8 cellular contexts compared by ENCODE assay signal in genomic region chr14:99480856-99481744, GRCh38. TPM values are rescaled to one million over a fixed set of nuclear protein-coding genes. Genes with fewer than 3 reads are reported as not detected.
DNase-seq lines count a peak whose midpoint lies in the region; ATAC-seq and TF ChIP-seq lines count a peak whose summit lies in the region.

Gene CCNK (plus strand): TSS chr14:99481409. CDS start chr14:99492678, 11,269 bp downstream.
Gene SETD3 (minus strand): TSS chr14:99480859. CDS start chr14:99465805, 15,054 bp downstream.

- no peak for TF ChIP-seq CTCF in GM12865 (IDR thresholded peaks at IDR 0.05; ENCODE audit: insufficient read depth, low read depth, low read length, missing control alignments)
- no peak for TF ChIP-seq CTCF in ovary (IDR thresholded peaks at IDR 0.05)
- no peak for TF ChIP-seq CTCF in thyroid gland (IDR thresholded peaks at IDR 0.05)

- H3K27me3 ChIP-seq in ovary, result no peaks in the 10 kb centered on the region
- no peaks in the 10 kb centered on the region for H3K27me3 ChIP-seq in thyroid gland

- H3K9me3 ChIP-seq in ovary, result no peaks in the 10 kb centered on the region
- no peaks in the 10 kb centered on the region for H3K9me3 ChIP-seq in thyroid gland

- H3K27ac ChIP-seq in ovary (peak within 1 kb of the TSS; percentile 56 to 84), thyroid gland (peak within 1 kb of the TSS; percentile 66 to 85 (median 79))

- H3K36me3 ChIP-seq in ovary (no peaks in the 10 kb centered on the region), thyroid gland (no peaks in the 10 kb centered on the region)

- DNase-seq in GM12865 (ENCODE audit: low read depth) (peak; percentile 100), NCI-H1417 treated with DMSO at 0.1 percent for 48 hours (lab: John Stamatoyannopoulos, UW) (peak; percentile 98), SW480 (ENCODE audit: low spot score) (peak; percentile 100), Right ventricle myocardium inferior (ENCODE audit: missing footprints) (peak; percentile 100), ovary (peak; percentile 100), thyroid gland (peak; percentile 100)
- peak; percentile 99 for DNase-seq in activated naive CD8-positive, alpha-beta T cell treated with anti-CD3 and anti-CD28 coated beads, Interleukin-2, amount 50 U/mL, for 24 hours

- peak within 1 kb of the TSS; percentile 94 for H3K4me3 Mint-ChIP-seq in activated naive CD8-positive, alpha-beta T cell treated with anti-CD3 and anti-CD28 coated beads, Interleukin-2, amount 50 U/mL, for 24 hours

- H3K4me1 ChIP-seq in ovary (ENCODE audit: insufficient read depth) (peaks cover 8% of the 10 kb centered on the region), thyroid gland (peaks cover 27 to 35% of the 10 kb centered on the region in 2 donors)

- H3K27ac Mint-ChIP-seq in activated naive CD8-positive, alpha-beta T cell treated with anti-CD3 and anti-CD28 coated beads, Interleukin-2, amount 50 U/mL, for 24 hours, result peak within 1 kb of the TSS; percentile 96

- H3K27me3 Mint-ChIP-seq in activated naive CD8-positive, alpha-beta T cell treated with anti-CD3 and anti-CD28 coated beads, Interleukin-2, amount 50 U/mL, for 24 hours, result no peaks in the 10 kb centered on the region

- intact Hi-C loops in Right ventricle myocardium inferior (cut with DNase I), result no loop called here
- intact Hi-C loops in ovary (cut with DNase I), result no loop called here
- intact Hi-C loops in thyroid gland (cut with DNase I), result no loop called here

- H3K4me1 Mint-ChIP-seq in activated naive CD8-positive, alpha-beta T cell treated with anti-CD3 and anti-CD28 coated beads, Interleukin-2, amount 50 U/mL, for 24 hours, result peaks cover 51% of the 10 kb centered on the region

- TF ChIP-seq POLR2A in ovary (IDR thresholded peaks at IDR 0.05) (peak; percentile 98), thyroid gland (IDR thresholded peaks at IDR 0.05) (peak; percentile 32 to 94)

- no peaks in the 10 kb centered on the region for H3K36me3 Mint-ChIP-seq in activated naive CD8-positive, alpha-beta T cell treated with anti-CD3 and anti-CD28 coated beads, Interleukin-2, amount 50 U/mL, for 24 hours (ENCODE audit: low read depth)

- peak within 1 kb of the TSS; percentile 93 for H3K4me3 ChIP-seq in GM12865 (ENCODE audit: low read depth, low read length)
- peak within 1 kb of the TSS; percentile 90 for H3K4me3 ChIP-seq in ovary
- H3K4me3 ChIP-seq in thyroid gland (replicated peaks in 1 of 3), result peak within 1 kb of the TSS; percentile 90 to 98 (median 97)

- ATAC-seq in HG02763 (IDR thresholded peaks at IDR 0.05; ENCODE audit: unreplicated experiment), result peak; percentile 88
- ATAC-seq in activated naive CD8-positive, alpha-beta T cell treated with anti-CD3 and anti-CD28 coated beads, Interleukin-2, amount 50 U/mL, for 24 hours, result peak; percentile 93
- peak; percentile 97 for ATAC-seq in Right ventricle myocardium inferior

- TF ChIP-seq EP300 in ovary (IDR thresholded peaks at IDR 0.05), result peak; percentile 40

- 0 to 1% (median 1%) methylated on average over 59 to 92 of the region's 92 CpGs for WGBS in ovary, 3 donors
- 1 to 2% methylated on average over 23 to 30 of the region's 92 CpGs for WGBS in thyroid gland, 2 donors

- H3K9me3 Mint-ChIP-seq in activated naive CD8-positive, alpha-beta T cell treated with anti-CD3 and anti-CD28 coated beads, Interleukin-2, amount 50 U/mL, for 24 hours, result no peaks in the 10 kb centered on the region

RNA-seq across cellular contexts. Expression of gene CCNK, which starts in this region (rescaled TPM):
- 29.2 TPM for total RNA-seq in Right ventricle myocardium inferior
- 10 to 100 TPM; 22.9 to 50.6 (median 46.8) TPM for total RNA-seq in ovary
- polyA plus RNA-seq in ovary, result 10 to 100 TPM; 17.3 to 60.0 TPM
- 10 to 100 TPM; 14.4 to 36.9 (median 24.4) TPM for total RNA-seq in thyroid gland

RNA-seq across cellular contexts. Expression of gene SETD3, which starts in this region (rescaled TPM):
- total RNA-seq in Right ventricle myocardium inferior (97.2 TPM), ovary (100 to 1,000 TPM in 2 of 7 donors, 10 to 100 TPM in 5; 68.6 to 133 (median 87.4) TPM), thyroid gland (100 to 1,000 TPM; 119 to 141 (median 130) TPM)
- polyA plus RNA-seq in ovary, result 10 to 100 TPM; 27.9 to 52.9 TPM

Comparison
In these comparisons a context has a peak if more than half of its experiments do, and no peak if none do; other contexts are left out.
1. Peak in every context shown above with its lines: DNase-seq, ATAC-seq, H3K4me3 ChIP-seq and H3K27ac ChIP-seq.